9 cellular contexts compared by ENCODE assay signal in the genomic region with DNA sequence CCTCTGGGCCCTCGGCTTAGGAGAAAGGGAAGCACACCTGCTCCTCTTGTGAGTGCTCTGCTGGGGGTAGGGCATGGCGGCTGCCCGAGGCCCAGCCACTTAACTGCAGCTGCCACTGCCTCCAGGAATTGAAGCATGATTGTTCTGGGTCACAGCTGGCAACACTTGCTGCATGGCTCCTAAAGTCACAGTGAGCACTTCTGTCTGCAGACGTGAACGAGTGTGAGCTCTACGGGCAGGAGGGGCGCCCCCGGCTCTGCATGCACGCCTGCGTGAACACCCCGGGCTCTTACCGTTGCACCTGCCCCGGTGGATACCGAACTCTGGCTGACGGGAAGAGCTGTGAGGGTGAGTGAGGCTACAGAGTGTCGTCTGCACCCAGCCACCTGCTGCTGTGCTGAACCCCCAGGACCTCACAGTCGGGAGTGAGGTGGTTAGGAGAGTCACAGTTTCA. TPM values are rescaled to one million over a fixed set of nuclear protein-coding genes. Genes with fewer than 3 reads are reported as not detected.
DNase-seq lines count a peak whose midpoint lies in the region; ATAC-seq and TF ChIP-seq lines count a peak whose summit lies in the region.
"Had no signal": no experiment of that assay in that cellular context is flagged by ENCODE, and none has a peak within 500 bp of the region (broad histone marks: within the 10 kb centered on the region; RNA-seq: fewer than 3 reads in every experiment).

No MANE protein-coding gene starts in this region.

- H3K9me3 Mint-ChIP-seq in activated naive CD8-positive, alpha-beta T cell treated with anti-CD3 and anti-CD28 coated beads, Interleukin-2, amount 50 U/mL, for 24 hours, result no peaks in the 10 kb centered on the region

- WGBS in thymus, result 5% methylated on average over 17 of the region's 17 CpGs

- ATAC-seq in activated naive CD8-positive, alpha-beta T cell treated with anti-CD3 and anti-CD28 coated beads, Interleukin-2, amount 50 U/mL, for 24 hours, result peak; percentile 77
- no peak for ATAC-seq in GM18907 (IDR thresholded peaks at IDR 0.05; ENCODE audit: unreplicated experiment)
- ATAC-seq: GM12878 had no signal

- H3K27me3 ChIP-seq in thymus (ENCODE audit: control insufficient read depth, insufficient read depth), result no peaks in the 10 kb centered on the region
- peaks cover 15% of the 10 kb centered on the region for H3K27me3 ChIP-seq in brain microvascular endothelial cell (replicated peaks)

- H3K4me1 Mint-ChIP-seq in activated naive CD8-positive, alpha-beta T cell treated with anti-CD3 and anti-CD28 coated beads, Interleukin-2, amount 50 U/mL, for 24 hours, result peaks cover 53% of the 10 kb centered on the region

- H3K27ac ChIP-seq in thymus (ENCODE audit: low read depth) (peak overlapping the region; percentile 5), brain microvascular endothelial cell (no peak overlapping the region)

- H3K4me1 ChIP-seq in thymus (ENCODE audit: control insufficient read depth, insufficient read depth, low read length), result peaks cover 32% of the 10 kb centered on the region

- peak overlapping the region; percentile 83 for H3K27ac Mint-ChIP-seq in activated naive CD8-positive, alpha-beta T cell treated with anti-CD3 and anti-CD28 coated beads, Interleukin-2, amount 50 U/mL, for 24 hours

- H3K4me3 ChIP-seq in thymus (ENCODE audit: low read length) (no peak overlapping the region), brain microvascular endothelial cell (ENCODE audit: low read depth, low read length) (no peak overlapping the region)
- H3K4me3 ChIP-seq: GM12878 had no signal

- H3K9me3 ChIP-seq in thymus (ENCODE audit: control insufficient read depth), result no peaks in the 10 kb centered on the region

- H3K36me3 ChIP-seq in thymus (ENCODE audit: control insufficient read depth, insufficient read depth) (no peaks in the 10 kb centered on the region), brain microvascular endothelial cell (replicated peaks) (no peaks in the 10 kb centered on the region)

- peaks cover 6% of the 10 kb centered on the region for H3K36me3 Mint-ChIP-seq in activated naive CD8-positive, alpha-beta T cell treated with anti-CD3 and anti-CD28 coated beads, Interleukin-2, amount 50 U/mL, for 24 hours (ENCODE audit: low read depth)

- H3K4me3 Mint-ChIP-seq in activated naive CD8-positive, alpha-beta T cell treated with anti-CD3 and anti-CD28 coated beads, Interleukin-2, amount 50 U/mL, for 24 hours, result peak overlapping the region; percentile 66

- in situ Hi-C loops in brain microvascular endothelial cell (cut with HindIII; ENCODE audit: low pct_ligation_motif_present, low sequenced_read_pairs), result no loop called here

- peaks cover 6% of the 10 kb centered on the region for H3K27me3 Mint-ChIP-seq in activated naive CD8-positive, alpha-beta T cell treated with anti-CD3 and anti-CD28 coated beads, Interleukin-2, amount 50 U/mL, for 24 hours

- no peak for TF ChIP-seq CTCF in brain microvascular endothelial cell (IDR thresholded peaks at IDR 0.05; ENCODE audit: low read depth, low read length, missing control alignments)

- DNase-seq in NCI-H187 treated with DMSO at 0.1 percent for 48 hours (lab: John Stamatoyannopoulos, UW), result peak; percentile 88
- peak in 3 of 5 experiments; percentile 24 to 59 (median 26) for DNase-seq in T-helper 2 cell
- peak; percentile 50 for DNase-seq in activated naive CD8-positive, alpha-beta T cell treated with anti-CD3 and anti-CD28 coated beads, Interleukin-2, amount 50 U/mL, for 24 hours
- no peak for DNase-seq in KG1 (lab: John Stamatoyannopoulos, UW)
- no peak for DNase-seq in brain microvascular endothelial cell
- DNase-seq: NCI-H226 had no signal

RNA-seq across cellular contexts. Expression of gene FBLN7, which starts 44.4 kb away (rescaled TPM):
- 4.8 TPM for polyA plus RNA-seq in thymus

Comparison
In these comparisons a context has a peak if more than half of its experiments do, and no peak if none do; other contexts are left out.
1. DNase-seq: peak in NCI-H187 treated with DMSO at 0.1 percent for 48 hours (single experiment), T-helper 2 cell (3 of 5) and activated naive CD8-positive, alpha-beta T cell treated with anti-CD3 and anti-CD28 coated beads, Interleukin-2, amount 50 U/mL, for 24 hours (single experiment); none in KG1 (single experiment) and brain microvascular endothelial cell (single experiment).